In genomic region chr1:68231627-68232303, GRCh38 we compare ENCODE assay signal across 8 cellular contexts. TPM values are rescaled to one million over a fixed set of nuclear protein-coding genes. Genes with fewer than 3 reads are reported as not detected.
A peak's percentile ranks its signal among the peaks of the same experiment; 100 is the strongest.
DNase-seq lines count a peak whose midpoint lies in the region; ATAC-seq, FAIRE-seq and TF ChIP-seq lines count a peak whose summit lies in the region.

No MANE protein-coding gene starts in this region.

- ATAC-seq in HG02884 (IDR thresholded peaks at IDR 0.05; ENCODE audit: unreplicated experiment) (no peak), GM21528 (IDR thresholded peaks at IDR 0.05; ENCODE audit: low FRiP score, unreplicated experiment) (no peak)

- H3K27me3 ChIP-seq in keratinocyte (ENCODE audit: control insufficient read depth, extremely low read depth, insufficient read depth, low read length), result no peaks in the 10 kb centered on the region
- no peaks in the 10 kb centered on the region for H3K27me3 ChIP-seq in smooth muscle cell (ENCODE audit: low read depth)

- peaks cover 38% of the 10 kb centered on the region for H3K79me2 ChIP-seq in keratinocyte (ENCODE audit: control insufficient read depth, insufficient read depth, low read length)
- H3K79me2 ChIP-seq in smooth muscle cell (ENCODE audit: low read depth), result peaks cover 27% of the 10 kb centered on the region

- dilution Hi-C loops in keratinocyte (cut with MboI; ENCODE audit: extremely low pct_ligation_motif_present, low sequenced_read_pairs), result no loop called here

- H3K9me3 ChIP-seq in keratinocyte (ENCODE audit: control insufficient read depth, low read depth, low read length) (no peaks in the 10 kb centered on the region), smooth muscle cell (replicated peaks; ENCODE audit: low read depth) (no peaks in the 10 kb centered on the region)

- H3K36me3 ChIP-seq in keratinocyte (ENCODE audit: control insufficient read depth in 2 of 2, extremely low read depth in 1 of 2, insufficient read depth in 2 of 2, low read length in 2 of 2) (no peaks in the 10 kb centered on the region), smooth muscle cell (ENCODE audit: low read depth) (no peaks in the 10 kb centered on the region)

- no peak for FAIRE-seq in keratinocyte (lab: Jason Lieb, UNC)

- peak overlapping the region; percentile 95 for H3K4me2 ChIP-seq in keratinocyte (ENCODE audit: control insufficient read depth, extremely low read depth, insufficient read depth, low read depth, low read length)
- peak overlapping the region; percentile 99 for H3K4me2 ChIP-seq in smooth muscle cell

- H3K4me1 ChIP-seq in keratinocyte (ENCODE audit: control insufficient read depth, extremely low read depth, insufficient read depth, low read length) (peaks cover 33% of the 10 kb centered on the region), smooth muscle cell (ENCODE audit: low read depth) (peaks cover 23% of the 10 kb centered on the region)

- no peaks in the 10 kb centered on the region for H3K9me1 ChIP-seq in keratinocyte (ENCODE audit: control insufficient read depth, extremely low read depth, insufficient read depth, low read length)

- H4K20me1 ChIP-seq in keratinocyte (ENCODE audit: control insufficient read depth, extremely low read depth, insufficient read depth, low read length) (no peaks in the 10 kb centered on the region), smooth muscle cell (ENCODE audit: low read depth) (peaks cover 17% of the 10 kb centered on the region)

- H3K9ac ChIP-seq in keratinocyte (ENCODE audit: control insufficient read depth, extremely low read depth, insufficient read depth, low read length) (peak overlapping the region; percentile 87), smooth muscle cell (ENCODE audit: low read depth) (peak overlapping the region; percentile 77)

- peaks cover 9% of the 10 kb centered on the region for H3F3A ChIP-seq in smooth muscle cell (ENCODE audit: low read depth)

- H3K27ac ChIP-seq in keratinocyte (ENCODE audit: control insufficient read depth, insufficient read depth, low read length), result peak overlapping the region; percentile 81
- peak overlapping the region; percentile 48 for H3K27ac ChIP-seq in smooth muscle cell (ENCODE audit: low read depth)

- TF ChIP-seq CTCF in cardiac fibroblast (IDR thresholded peaks at IDR 0.05; ENCODE audit: low read depth, low read length), result no peak
- TF ChIP-seq CTCF in keratinocyte (optimal IDR thresholded peaks at IDR 0.05 in 1 of 3, IDR thresholded peaks at IDR 0.05 in 1 of 3, conservative IDR thresholded peaks at IDR 0.05 in 1 of 3; ENCODE audit: extremely low read depth in 1 of 3, insufficient read depth in 2 of 3, low read length in 3 of 3), result no peak
- no peak for TF ChIP-seq CTCF in smooth muscle cell (IDR thresholded peaks at IDR 0.05; ENCODE audit: borderline replicate concordance, insufficient read depth, poor library complexity, severe bottlenecking)

- H3K4me3 ChIP-seq in cardiac fibroblast (replicated peaks in 1 of 2; ENCODE audit: low read depth in 2 of 2, low read length in 2 of 2) (peak overlapping the region; percentile 64 to 81), keratinocyte (ENCODE audit: control insufficient read depth in 2 of 3, extremely low read depth in 1 of 3, insufficient read depth in 2 of 3, low read depth in 1 of 3, low read length in 3 of 3) (peak overlapping the region; percentile 52 to 94 (median 86)), smooth muscle cell (peak overlapping the region; percentile 97)

- H2AFZ ChIP-seq in keratinocyte (ENCODE audit: control insufficient read depth, low read length) (peak overlapping the region; percentile 81), smooth muscle cell (ENCODE audit: low read depth) (peak overlapping the region; percentile 95)

- peak; percentile 36 for DNase-seq in DMS 273 treated with DMSO at 0.1 percent for 48 hours (lab: John Stamatoyannopoulos, UW)
- DNase-seq in NCI-H2081 treated with DMSO at 0.1 percent for 48 hours (lab: John Stamatoyannopoulos, UW), result peak; percentile 54
- peak; percentile 77 to 83 for DNase-seq in cardiac fibroblast (ENCODE audit: low read depth in 2 of 2)
- no peak for DNase-seq in keratinocyte (ENCODE audit: low read depth, low spot score)
- peak; percentile 27 for DNase-seq in smooth muscle cell (lab: John Stamatoyannopoulos, UW; ENCODE audit: unreplicated experiment)
- no peak for DNase-seq in stimulated activated naive CD4-positive, alpha-beta T cell (lab: John Stamatoyannopoulos, UW)

- under 1% methylated on average over 28 of the region's 31 CpGs for WGBS in smooth muscle cell (ENCODE audit: low lambda C conversion rate)

RNA-seq across cellular contexts. Expression of gene WLS, which starts 0.6 kb away (rescaled TPM):
- polyA plus RNA-seq in keratinocyte, result 59.5 to 92.4 TPM (median 73.7 TPM) in 3 replicates
- 14.1 TPM for polyA plus RNA-seq in keratinocyte (2011; ENCODE audit: low read depth)
- 33.4 and 56.9 TPM in 2 replicates for polyA plus RNA-seq in keratinocyte (2011; cell fraction: cytosol; rRNA removed)
- polyA plus RNA-seq in keratinocyte (2011; cell fraction: nucleus; rRNA removed), result 101 and 111 TPM in 2 replicates
- polyA plus RNA-seq in keratinocyte (2012; ENCODE audit: low replicate concordance), result 34.8 and 57.5 TPM in 2 replicates
- polyA minus RNA-seq in keratinocyte, result 60.5 to 166 TPM (median 119 TPM) in 3 replicates
- 33.4 TPM for polyA minus RNA-seq in keratinocyte (2011; cell fraction: cytosol; rRNA and poly(A)+ RNA removed)
- polyA minus RNA-seq in keratinocyte (2011; cell fraction: nucleus; rRNA and poly(A)+ RNA removed), result 85.2 and 147 TPM in 2 replicates
- 92.5 and 112 TPM in 2 replicates for total RNA-seq in smooth muscle cell
- 58.1 and 93.2 TPM in 2 replicates for polyA plus RNA-seq in smooth muscle cell

Comparison
In these comparisons a context has a peak if more than half of its experiments do, and no peak if none do; other contexts are left out.
1. DNase-seq: peak in DMS 273 treated with DMSO at 0.1 percent for 48 hours (single experiment), NCI-H2081 treated with DMSO at 0.1 percent for 48 hours (single experiment), cardiac fibroblast (2 of 2) and smooth muscle cell (single experiment); none in keratinocyte (single experiment) and stimulated activated naive CD4-positive, alpha-beta T cell (0 of 6).
2. Peak in every context shown above with its lines, with median percentiles within 50 percentile points of each other: H3K4me3 ChIP-seq.